2 cellular contexts compared by ENCODE assay signal in the genomic region with DNA sequence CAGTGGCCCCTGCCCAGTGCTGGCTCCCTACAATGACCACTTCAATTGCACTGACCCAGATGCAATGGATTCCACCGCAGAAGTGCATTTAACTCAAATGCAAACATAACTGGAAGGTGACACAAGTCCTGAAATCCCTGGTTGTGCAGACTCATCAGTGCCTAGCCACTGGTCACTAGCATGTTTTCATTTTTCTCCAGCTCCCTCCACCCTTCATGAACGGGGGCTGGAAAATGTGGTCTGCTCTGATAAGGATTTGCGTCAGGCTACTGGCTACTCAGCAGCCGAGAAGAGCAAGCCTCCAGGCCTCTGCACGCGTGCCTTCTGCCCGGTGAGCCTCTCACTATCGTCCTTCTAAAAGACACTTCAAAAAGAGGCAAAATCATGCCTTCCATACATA.
TF ChIP-seq lines count a peak whose summit lies in the region.

No MANE protein-coding gene starts in this region.

TF ChIP-seq in HepG2, 621 proteins besides CTCF, POLR2A, EP300 and RAD21:
- TF ChIP-seq ZNF776 (CRISPR knock-in tag; IDR thresholded peaks at IDR 0.05) (no peak), ZNF768 (CRISPR knock-in tag; IDR thresholded peaks at IDR 0.05) (no peak), PCBP1 (IDR thresholded peaks at IDR 0.05; ENCODE audit: borderline replicate concordance, low read depth, low read length) (no peak), ZNF224 (CRISPR knock-in tag; IDR thresholded peaks at IDR 0.05) (no peak), ZNF564 (CRISPR knock-in tag; IDR thresholded peaks at IDR 0.05) (no peak), ZNF614 (CRISPR knock-in tag; IDR thresholded peaks at IDR 0.05; ENCODE audit: borderline replicate concordance) (no peak), ATF1 (CRISPR knock-in tag; IDR thresholded peaks at IDR 0.05) (no peak), ZMYM2 (CRISPR knock-in tag; IDR thresholded peaks at IDR 0.05) (no peak), TEAD2 (CRISPR knock-in tag; IDR thresholded peaks at IDR 0.05) (no peak), MYC (CRISPR knock-in tag; IDR thresholded peaks at IDR 0.05; ENCODE audit: borderline replicate concordance) (no peak)
- TF ChIP-seq, protein P1, sequence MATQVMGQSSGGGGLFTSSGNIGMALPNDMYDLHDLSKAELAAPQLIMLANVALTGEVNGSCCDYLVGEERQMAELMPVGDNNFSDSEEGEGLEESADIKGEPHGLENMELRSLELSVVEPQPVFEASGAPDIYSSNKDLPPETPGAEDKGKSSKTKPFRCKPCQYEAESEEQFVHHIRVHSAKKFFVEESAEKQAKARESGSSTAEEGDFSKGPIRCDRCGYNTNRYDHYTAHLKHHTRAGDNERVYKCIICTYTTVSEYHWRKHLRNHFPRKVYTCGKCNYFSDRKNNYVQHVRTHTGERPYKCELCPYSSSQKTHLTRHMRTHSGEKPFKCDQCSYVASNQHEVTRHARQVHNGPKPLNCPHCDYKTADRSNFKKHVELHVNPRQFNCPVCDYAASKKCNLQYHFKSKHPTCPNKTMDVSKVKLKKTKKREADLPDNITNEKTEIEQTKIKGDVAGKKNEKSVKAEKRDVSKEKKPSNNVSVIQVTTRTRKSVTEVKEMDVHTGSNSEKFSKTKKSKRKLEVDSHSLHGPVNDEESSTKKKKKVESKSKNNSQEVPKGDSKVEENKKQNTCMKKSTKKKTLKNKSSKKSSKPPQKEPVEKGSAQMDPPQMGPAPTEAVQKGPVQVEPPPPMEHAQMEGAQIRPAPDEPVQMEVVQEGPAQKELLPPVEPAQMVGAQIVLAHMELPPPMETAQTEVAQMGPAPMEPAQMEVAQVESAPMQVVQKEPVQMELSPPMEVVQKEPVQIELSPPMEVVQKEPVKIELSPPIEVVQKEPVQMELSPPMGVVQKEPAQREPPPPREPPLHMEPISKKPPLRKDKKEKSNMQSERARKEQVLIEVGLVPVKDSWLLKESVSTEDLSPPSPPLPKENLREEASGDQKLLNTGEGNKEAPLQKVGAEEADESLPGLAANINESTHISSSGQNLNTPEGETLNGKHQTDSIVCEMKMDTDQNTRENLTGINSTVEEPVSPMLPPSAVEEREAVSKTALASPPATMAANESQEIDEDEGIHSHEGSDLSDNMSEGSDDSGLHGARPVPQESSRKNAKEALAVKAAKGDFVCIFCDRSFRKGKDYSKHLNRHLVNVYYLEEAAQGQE (IDR thresholded peaks at IDR 0.05; ENCODE audit: borderline replicate concordance in 1 of 2, low read depth in 1 of 2, low read length in 2 of 2): no peak
- TF ChIP-seq, protein P2, sequence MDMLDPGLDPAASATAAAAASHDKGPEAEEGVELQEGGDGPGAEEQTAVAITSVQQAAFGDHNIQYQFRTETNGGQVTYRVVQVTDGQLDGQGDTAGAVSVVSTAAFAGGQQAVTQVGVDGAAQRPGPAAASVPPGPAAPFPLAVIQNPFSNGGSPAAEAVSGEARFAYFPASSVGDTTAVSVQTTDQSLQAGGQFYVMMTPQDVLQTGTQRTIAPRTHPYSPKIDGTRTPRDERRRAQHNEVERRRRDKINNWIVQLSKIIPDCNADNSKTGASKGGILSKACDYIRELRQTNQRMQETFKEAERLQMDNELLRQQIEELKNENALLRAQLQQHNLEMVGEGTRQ (IDR thresholded peaks at IDR 0.05; ENCODE audit: low read depth, low read length): no peak
- TF ChIP-seq, protein P2 (CRISPR knock-in tag; IDR thresholded peaks at IDR 0.05; ENCODE audit: borderline replicate concordance): no peak
- TF ChIP-seq, protein P3, sequence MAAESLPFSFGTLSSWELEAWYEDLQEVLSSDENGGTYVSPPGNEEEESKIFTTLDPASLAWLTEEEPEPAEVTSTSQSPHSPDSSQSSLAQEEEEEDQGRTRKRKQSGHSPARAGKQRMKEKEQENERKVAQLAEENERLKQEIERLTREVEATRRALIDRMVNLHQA (CRISPR knock-in tag; IDR thresholded peaks at IDR 0.05): no peak
- TF ChIP-seq, protein P4, sequence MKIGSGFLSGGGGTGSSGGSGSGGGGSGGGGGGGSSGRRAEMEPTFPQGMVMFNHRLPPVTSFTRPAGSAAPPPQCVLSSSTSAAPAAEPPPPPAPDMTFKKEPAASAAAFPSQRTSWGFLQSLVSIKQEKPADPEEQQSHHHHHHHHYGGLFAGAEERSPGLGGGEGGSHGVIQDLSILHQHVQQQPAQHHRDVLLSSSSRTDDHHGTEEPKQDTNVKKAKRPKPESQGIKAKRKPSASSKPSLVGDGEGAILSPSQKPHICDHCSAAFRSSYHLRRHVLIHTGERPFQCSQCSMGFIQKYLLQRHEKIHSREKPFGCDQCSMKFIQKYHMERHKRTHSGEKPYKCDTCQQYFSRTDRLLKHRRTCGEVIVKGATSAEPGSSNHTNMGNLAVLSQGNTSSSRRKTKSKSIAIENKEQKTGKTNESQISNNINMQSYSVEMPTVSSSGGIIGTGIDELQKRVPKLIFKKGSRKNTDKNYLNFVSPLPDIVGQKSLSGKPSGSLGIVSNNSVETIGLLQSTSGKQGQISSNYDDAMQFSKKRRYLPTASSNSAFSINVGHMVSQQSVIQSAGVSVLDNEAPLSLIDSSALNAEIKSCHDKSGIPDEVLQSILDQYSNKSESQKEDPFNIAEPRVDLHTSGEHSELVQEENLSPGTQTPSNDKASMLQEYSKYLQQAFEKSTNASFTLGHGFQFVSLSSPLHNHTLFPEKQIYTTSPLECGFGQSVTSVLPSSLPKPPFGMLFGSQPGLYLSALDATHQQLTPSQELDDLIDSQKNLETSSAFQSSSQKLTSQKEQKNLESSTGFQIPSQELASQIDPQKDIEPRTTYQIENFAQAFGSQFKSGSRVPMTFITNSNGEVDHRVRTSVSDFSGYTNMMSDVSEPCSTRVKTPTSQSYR (CRISPR knock-in tag; IDR thresholded peaks at IDR 0.05; ENCODE audit: borderline replicate concordance): no peak

TF ChIP-seq in endothelial cell of umbilical vein, 7 proteins besides CTCF, POLR2A, EP300 and RAD21:
- TF ChIP-seq, protein P5, sequence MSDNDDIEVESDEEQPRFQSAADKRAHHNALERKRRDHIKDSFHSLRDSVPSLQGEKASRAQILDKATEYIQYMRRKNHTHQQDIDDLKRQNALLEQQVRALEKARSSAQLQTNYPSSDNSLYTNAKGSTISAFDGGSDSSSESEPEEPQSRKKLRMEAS (IDR thresholded peaks at IDR 0.05; ENCODE audit: insufficient read depth, insufficient read length): no peak
- no peak for TF ChIP-seq FOS (IDR thresholded peaks at IDR 0.05; ENCODE audit: borderline replicate concordance, insufficient read depth, low read length)
- no peak for TF ChIP-seq EZH2 (IDR thresholded peaks at IDR 0.05; ENCODE audit: borderline replicate concordance, low read depth, low read length, severe bottlenecking)
- TF ChIP-seq JUN (IDR thresholded peaks at IDR 0.05; ENCODE audit: borderline replicate concordance, insufficient read depth, insufficient read length, low read depth): no peak
- TF ChIP-seq GATA2 (IDR thresholded peaks at IDR 0.05; ENCODE audit: insufficient read depth, insufficient read length, low read depth, low read length): no peak
- no peak for TF ChIP-seq MYC (IDR thresholded peaks at IDR 0.05; ENCODE audit: low read depth, low read length)
- no peak for TF ChIP-seq POLR2AphosphoS5 (IDR thresholded peaks at IDR 0.05; ENCODE audit: insufficient read depth, low read depth, low read length)
